8 cellular contexts compared by ENCODE assay signal in the genomic region with DNA sequence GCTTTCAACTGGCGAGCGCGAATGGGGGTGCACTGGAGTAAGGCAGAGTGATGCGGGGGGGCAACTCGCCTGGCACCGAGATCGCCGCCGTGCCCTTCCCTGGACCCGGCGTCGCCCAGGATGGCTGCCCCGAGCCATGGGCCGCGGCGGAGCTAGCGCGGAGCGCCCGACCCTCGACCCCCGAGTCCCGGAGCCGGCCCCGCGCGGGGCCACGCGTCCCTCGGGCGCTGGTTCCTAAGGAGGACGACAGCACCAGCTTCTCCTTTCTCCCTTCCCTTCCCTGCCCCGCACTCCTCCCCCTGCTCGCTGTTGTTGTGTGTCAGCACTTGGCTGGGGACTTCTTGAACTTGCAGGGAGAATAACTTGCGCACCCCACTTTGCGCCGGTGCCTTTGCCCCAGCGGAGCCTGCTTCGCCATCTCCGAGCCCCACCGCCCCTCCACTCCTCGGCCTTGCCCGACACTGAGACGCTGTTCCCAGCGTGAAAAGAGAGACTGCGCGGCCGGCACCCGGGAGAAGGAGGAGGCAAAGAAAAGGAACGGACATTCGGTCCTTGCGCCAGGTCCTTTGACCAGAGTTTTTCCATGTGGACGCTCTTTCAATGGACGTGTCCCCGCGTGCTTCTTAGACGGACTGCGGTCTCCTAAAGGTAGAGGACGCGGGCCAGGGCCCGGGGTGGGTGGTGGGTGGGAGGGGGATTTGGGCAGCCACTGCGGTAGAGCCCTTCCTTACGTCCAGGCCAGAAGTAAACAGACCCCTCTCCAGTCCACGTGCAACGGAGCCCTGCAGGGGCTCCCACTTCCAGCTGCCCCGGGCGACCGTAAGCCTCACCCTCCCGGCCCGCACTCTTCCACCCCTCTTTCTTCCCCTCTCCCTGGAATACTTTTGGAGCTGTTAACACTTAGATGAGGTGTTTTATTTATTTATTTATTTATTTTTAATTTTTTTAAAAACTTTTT. TPM values are rescaled to one million over a fixed set of nuclear protein-coding genes. Genes with fewer than 3 reads are reported as not detected.
A peak's percentile ranks its signal among the peaks of the same experiment; 100 is the strongest.
DNase-seq lines count a peak whose midpoint lies in the region; ATAC-seq and TF ChIP-seq lines count a peak whose summit lies in the region.

No MANE protein-coding gene starts in this region.

- peaks cover 16% of the 10 kb centered on the region for H3K4me1 ChIP-seq in lower lobe of right lung

- H3K27ac ChIP-seq in lower lobe of right lung = peak overlapping the region; percentile 84

- peaks cover 4% of the 10 kb centered on the region for H3K36me3 ChIP-seq in lower lobe of right lung

- H3K4me3 ChIP-seq in lower lobe of right lung = peak overlapping the region; percentile 84

- ATAC-seq in lower lobe of right lung = peak; percentile 39 to 48
- ATAC-seq in GM18858 (IDR thresholded peaks at IDR 0.05; ENCODE audit: unreplicated experiment) = no peak

- intact Hi-C loops in lower lobe of right lung (cut with DNase I) = no loop called here

- no peak for TF ChIP-seq CTCF in lower lobe of right lung (IDR thresholded peaks at IDR 0.05)

- H3K27me3 ChIP-seq in lower lobe of right lung (ENCODE audit: low read depth) = peaks cover 7% of the 10 kb centered on the region

- DNase-seq in ELR (ENCODE audit: low read depth) (peak; percentile 9), HT-29 (ENCODE audit: low spot score) (peak; percentile 38), ecto neural progenitor cell (ENCODE audit: low spot score) (peak; percentile 58), lower lobe of right lung (peak; percentile 50), ureter (ENCODE audit: low spot score) (peak; percentile 54), superior temporal gyrus (ENCODE audit: extremely low spot score) (no peak), MV-4-11 (lab: John Stamatoyannopoulos, UW) (no peak)

- no peaks in the 10 kb centered on the region for H3K9me3 ChIP-seq in lower lobe of right lung

RNA-seq across cellular contexts. Expression of gene BMP2, which starts 1.0 kb away (rescaled TPM):
- 9.8 and 11.7 TPM in 2 replicates for total RNA-seq in HT-29 (2014; rRNA removed; shearing (Covaris generic))
- total RNA-seq in lower lobe of right lung = 12.4 TPM
- 11.6 TPM for total RNA-seq in ureter

Comparison
In these comparisons a context has a peak if more than half of its experiments do, and no peak if none do; other contexts are left out.
1. DNase-seq: peak in ELR (single experiment), HT-29 (single experiment), ecto neural progenitor cell (single experiment), lower lobe of right lung (single experiment) and ureter (single experiment); none in superior temporal gyrus (single experiment) and MV-4-11 (single experiment).